In the genomic region with DNA sequence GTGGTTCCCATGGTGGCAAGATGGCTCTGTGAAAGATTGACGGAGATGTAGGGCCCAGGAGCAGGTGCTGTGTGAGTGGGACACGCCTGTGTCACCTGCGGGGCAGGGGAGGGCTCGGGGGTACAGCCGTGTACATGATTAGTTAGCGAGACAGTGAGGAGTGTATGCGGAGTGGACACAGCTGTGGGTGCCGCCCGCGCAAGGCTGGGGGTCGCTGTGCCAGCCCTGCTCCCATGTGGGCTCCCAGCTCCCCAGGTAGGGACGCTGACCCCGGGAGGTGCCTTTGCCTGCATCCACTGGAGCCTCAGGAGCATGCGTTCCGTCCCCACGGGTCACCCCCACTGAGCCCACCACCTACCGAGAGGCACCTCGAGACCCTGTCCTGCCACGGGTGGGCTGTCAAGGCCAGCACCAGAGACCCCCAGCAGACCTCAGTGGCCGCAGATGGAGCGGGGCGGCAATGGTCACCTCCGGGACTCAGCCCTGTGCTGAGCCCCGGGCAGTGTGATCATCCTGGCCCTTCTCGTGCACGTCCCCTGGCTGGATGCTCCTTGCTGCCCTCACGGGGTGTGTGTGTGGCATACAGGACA, we compare ENCODE assay signal across 1 cellular context.
TF ChIP-seq lines count a peak whose summit lies in the region.

No MANE protein-coding gene starts in this region.

TF ChIP-seq in HepG2, 621 proteins besides CTCF, POLR2A, EP300 and RAD21:
- TF ChIP-seq, protein P1, sequence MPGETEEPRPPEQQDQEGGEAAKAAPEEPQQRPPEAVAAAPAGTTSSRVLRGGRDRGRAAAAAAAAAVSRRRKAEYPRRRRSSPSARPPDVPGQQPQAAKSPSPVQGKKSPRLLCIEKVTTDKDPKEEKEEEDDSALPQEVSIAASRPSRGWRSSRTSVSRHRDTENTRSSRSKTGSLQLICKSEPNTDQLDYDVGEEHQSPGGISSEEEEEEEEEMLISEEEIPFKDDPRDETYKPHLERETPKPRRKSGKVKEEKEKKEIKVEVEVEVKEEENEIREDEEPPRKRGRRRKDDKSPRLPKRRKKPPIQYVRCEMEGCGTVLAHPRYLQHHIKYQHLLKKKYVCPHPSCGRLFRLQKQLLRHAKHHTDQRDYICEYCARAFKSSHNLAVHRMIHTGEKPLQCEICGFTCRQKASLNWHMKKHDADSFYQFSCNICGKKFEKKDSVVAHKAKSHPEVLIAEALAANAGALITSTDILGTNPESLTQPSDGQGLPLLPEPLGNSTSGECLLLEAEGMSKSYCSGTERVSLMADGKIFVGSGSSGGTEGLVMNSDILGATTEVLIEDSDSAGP (CRISPR knock-in tag; IDR thresholded peaks at IDR 0.05; ENCODE audit: borderline replicate concordance) = 0 out of 2 replicates have a peak, but pooled peaks have one; percentile 7
- no peak for TF ChIP-seq FOXJ3 (CRISPR knock-in tag; IDR thresholded peaks at IDR 0.05; ENCODE audit: borderline replicate concordance)
- 0 out of 2 replicates have a peak, but pooled peaks have one; percentile 7 for TF ChIP-seq HNRNPL (IDR thresholded peaks at IDR 0.05; ENCODE audit: low read depth, low read length)
